ENCODE assay signal across 13 cellular contexts in genomic region chr2:238170386-238171071, GRCh38. TPM values are rescaled to one million over a fixed set of nuclear protein-coding genes. Genes with fewer than 3 reads are reported as not detected.
A peak's percentile ranks its signal among the peaks of the same experiment; 100 is the strongest.
DNase-seq lines count a peak whose midpoint lies in the region; ATAC-seq and TF ChIP-seq lines count a peak whose summit lies in the region.
"Had no signal": no experiment of that assay in that cellular context is flagged by ENCODE, and none has a peak within 500 bp of the region (broad histone marks: within the 10 kb centered on the region; RNA-seq: fewer than 3 reads in every experiment).

No MANE protein-coding gene starts in this region.

- peaks cover 3 to 7% (median 5%) of the 10 kb centered on the region in 3 donors for H3K27me3 Mint-ChIP-seq in CD14-positive monocyte (ENCODE audit: low read depth in 3 of 3)
- H3K27me3 Mint-ChIP-seq: memory B cell had no signal

- no peak for ATAC-seq in RWPE2 (ENCODE audit: low read depth)

- TF ChIP-seq CTCF in CD14-positive monocyte (IDR thresholded peaks at IDR 0.05) = no peak
- no peak for TF ChIP-seq CTCF in RWPE2 (IDR thresholded peaks at IDR 0.05; ENCODE audit: poor library complexity, severe bottlenecking)
- no peak for TF ChIP-seq CTCF in fibroblast of lung (conservative IDR thresholded peaks at IDR 0.05 in 1 of 2, IDR thresholded peaks at IDR 0.05 in 1 of 2; ENCODE audit: low read depth in 1 of 2, low read length in 2 of 2)

- H4K20me1 ChIP-seq in fibroblast of lung (ENCODE audit: control insufficient read depth, extremely low read depth, insufficient read depth, low read length) = no peaks in the 10 kb centered on the region

- no peak overlapping the region for H3K4me2 ChIP-seq in fibroblast of lung (ENCODE audit: extremely low read depth, insufficient read depth, low read length)

- H3K27ac Mint-ChIP-seq in CD14-positive monocyte = peak overlapping the region in 5 of 7 donors; percentile 17 to 74 (median 40)
- H3K27ac Mint-ChIP-seq: activated CD4-positive, alpha-beta T cell treated with anti-CD3 and anti-CD28 coated beads, Interleukin-2, amount 10 ng/mL, durations not matched to agents 7 days and 5 days; memory B cell had no signal

- in situ Hi-C loops in KBM-7 (cut with MboI; ENCODE audit: low pct_unique_long_range_greater_than_20kb, low sequenced_read_pairs) = no loop called here

- H3K9me3 ChIP-seq in RWPE2 (ENCODE audit: severe bottlenecking) (no peaks in the 10 kb centered on the region), fibroblast of lung (ENCODE audit: control insufficient read depth, insufficient read depth, low read depth, low read length) (no peaks in the 10 kb centered on the region)

- H3K27ac ChIP-seq in RWPE2 (ENCODE audit: poor library complexity, severe bottlenecking) = peak overlapping the region; percentile 96
- peak overlapping the region; percentile 92 for H3K27ac ChIP-seq in fibroblast of lung (ENCODE audit: insufficient read depth, low read length)
- peak overlapping the region; percentile 60 for H3K27ac ChIP-seq in rectal smooth muscle tissue (ENCODE audit: low read depth, low read length)

- H2AFZ ChIP-seq in fibroblast of lung (ENCODE audit: low read length) = no peak overlapping the region

- H3K36me3 ChIP-seq in RWPE2 (ENCODE audit: low read depth) = peaks cover 49% of the 10 kb centered on the region
- peaks cover 32% of the 10 kb centered on the region for H3K36me3 ChIP-seq in fibroblast of lung (ENCODE audit: control insufficient read depth, insufficient read depth, low read length)
- H3K36me3 ChIP-seq in rectal smooth muscle tissue (ENCODE audit: control insufficient read depth, insufficient read depth, low read length) = peaks cover 26% of the 10 kb centered on the region

- H3K36me3 Mint-ChIP-seq in CD14-positive monocyte = peaks cover 73 to 83% of the 10 kb centered on the region in 2 donors

- no peak for DNase-seq in CD14-positive monocyte (ENCODE audit: low spot score)
- no peak for DNase-seq in RWPE2 (ENCODE audit: low spot score)
- DNase-seq in fibroblast of lung (ENCODE audit: low read depth in 2 of 2) = peak; percentile 4 to 11
- DNase-seq in KBM-7 = no peak
- no peak for DNase-seq in nucleus accumbens (lab: John Stamatoyannopoulos, UW)
- DNase-seq in HCEC 1CT = no peak
- no peak for DNase-seq in occipital lobe (lab: John Stamatoyannopoulos, UW)
- DNase-seq: activated CD4-positive, alpha-beta T cell treated with anti-CD3 and anti-CD28 coated beads, Interleukin-2, amount 10 ng/mL, durations not matched to agents 7 days and 5 days; activated effector memory CD4-positive, alpha-beta T cell treated with anti-CD3 and anti-CD28 coated beads, Interleukin-2, amount 50 U/mL, for 16 hours; NCI-H1105 had no signal

- peak overlapping the region; percentile 62 for H3K9ac ChIP-seq in fibroblast of lung (ENCODE audit: insufficient read depth, low read length)
- H3K9ac ChIP-seq in rectal smooth muscle tissue (ENCODE audit: low read length) = no peak overlapping the region

- H3K27me3 ChIP-seq in RWPE2 (ENCODE audit: insufficient read depth, poor library complexity, severe bottlenecking) (no peaks in the 10 kb centered on the region), fibroblast of lung (ENCODE audit: control insufficient read depth, insufficient read depth, low read length) (no peaks in the 10 kb centered on the region), rectal smooth muscle tissue (ENCODE audit: control insufficient read depth, insufficient read depth, low read length) (no peaks in the 10 kb centered on the region)

- intact Hi-C loops in CD14-positive monocyte (cut with micrococcal nuclease) = no loop called here

- H3K9me3 Mint-ChIP-seq in CD14-positive monocyte = no peaks in the 10 kb centered on the region
- H3K9me3 Mint-ChIP-seq: activated CD4-positive, alpha-beta T cell treated with anti-CD3 and anti-CD28 coated beads, Interleukin-2, amount 10 ng/mL, durations not matched to agents 7 days and 5 days; memory B cell had no signal

- H3K79me2 ChIP-seq in fibroblast of lung (ENCODE audit: control insufficient read depth, insufficient read depth, low read length) = no peaks in the 10 kb centered on the region

- H3K4me3 ChIP-seq in RWPE2 (ENCODE audit: severe bottlenecking) (no peak overlapping the region), fibroblast of lung (replicated peaks in 1 of 4; ENCODE audit: control extremely low read depth in 1 of 4, insufficient read depth in 1 of 4, low read depth in 3 of 4, low read length in 4 of 4) (no peak overlapping the region), rectal smooth muscle tissue (ENCODE audit: low read length) (no peak overlapping the region)

- no peak overlapping the region for H3K4me3 Mint-ChIP-seq in CD14-positive monocyte
- H3K4me3 Mint-ChIP-seq: activated CD4-positive, alpha-beta T cell treated with anti-CD3 and anti-CD28 coated beads, Interleukin-2, amount 10 ng/mL, durations not matched to agents 7 days and 5 days; memory B cell had no signal

- H3K4me1 Mint-ChIP-seq in CD14-positive monocyte = peaks cover 7% of the 10 kb centered on the region
- H3K4me1 Mint-ChIP-seq: memory B cell had no signal

- peaks cover 32% of the 10 kb centered on the region for H3K4me1 ChIP-seq in RWPE2 (ENCODE audit: insufficient read depth, poor library complexity, severe bottlenecking)
- peaks cover 26% of the 10 kb centered on the region for H3K4me1 ChIP-seq in fibroblast of lung (ENCODE audit: control insufficient read depth, extremely low read depth, insufficient read depth, low read length)
- H3K4me1 ChIP-seq in rectal smooth muscle tissue (ENCODE audit: control insufficient read depth, insufficient read depth, low read length) = peaks cover 16% of the 10 kb centered on the region

RNA-seq across cellular contexts. Expression of gene ERFE, which starts 11.8 kb away (rescaled TPM):
- polyA plus RNA-seq in CD14-positive monocyte = not detected
- total RNA-seq in fibroblast of lung = 1.3 and 1.5 TPM in 2 replicates
- 1.1 and 8.3 TPM in 2 replicates for polyA plus RNA-seq in fibroblast of lung
- polyA plus RNA-seq in fibroblast of lung (2012) = 2.0 and 12.6 TPM in 2 replicates
- 7.5 TPM in 1 of 2 replicates, not detected in the other for polyA minus RNA-seq in fibroblast of lung (ENCODE audit: low replicate concordance)
- 1.6 TPM for total RNA-seq in occipital lobe
- total RNA-seq: activated CD4-positive, alpha-beta T cell treated with anti-CD3 and anti-CD28 coated beads, Interleukin-2, amount 10 ng/mL, durations not matched to agents 7 days and 5 days had no signal

RNA-seq across cellular contexts. Expression of gene KLHL30, which starts 32.1 kb away (rescaled TPM):
- polyA plus RNA-seq in CD14-positive monocyte (under 1 TPM in 1 of 2 donors, not detected in 1; 0.14 TPM), fibroblast of lung (0.02 and 1.6 TPM in 2 replicates)
- total RNA-seq in fibroblast of lung (0.26 and 1.2 TPM in 2 replicates), occipital lobe (0.16 TPM)
- 0.09 and 3.8 TPM in 2 replicates for polyA plus RNA-seq in fibroblast of lung (2012)
- polyA minus RNA-seq in fibroblast of lung (ENCODE audit: low replicate concordance) = 1.4 TPM in 1 of 2 replicates, not detected in the other
- total RNA-seq: activated CD4-positive, alpha-beta T cell treated with anti-CD3 and anti-CD28 coated beads, Interleukin-2, amount 10 ng/mL, durations not matched to agents 7 days and 5 days; HT1080 had no signal

RNA-seq across cellular contexts. Expression of gene ILKAP, which starts 33.0 kb away (rescaled TPM):
- 10 to 100 TPM; 23.2 to 29.3 TPM for polyA plus RNA-seq in CD14-positive monocyte
- total RNA-seq in fibroblast of lung = 24.9 and 27.9 TPM in 2 replicates
- 31.3 and 34.6 TPM in 2 replicates for polyA plus RNA-seq in fibroblast of lung
- polyA plus RNA-seq in fibroblast of lung (2012) = 22.2 and 32.0 TPM in 2 replicates
- polyA minus RNA-seq in fibroblast of lung (ENCODE audit: low replicate concordance) = 2.5 and 15.7 TPM in 2 replicates
- total RNA-seq in occipital lobe = 78.3 TPM

Comparison
In these comparisons a context has a peak if more than half of its experiments do, and no peak if none do; other contexts are left out.
1. DNase-seq: peak in fibroblast of lung (2 of 2); none in CD14-positive monocyte (single experiment), RWPE2 (single experiment), KBM-7 (single experiment), nucleus accumbens (0 of 56), HCEC 1CT (single experiment) and occipital lobe (single experiment).
2. Peak in every context shown above with its lines, with median percentiles within 50 percentile points of each other: H3K27ac ChIP-seq.